35 cellular contexts compared by ENCODE assay signal in the genomic region with DNA sequence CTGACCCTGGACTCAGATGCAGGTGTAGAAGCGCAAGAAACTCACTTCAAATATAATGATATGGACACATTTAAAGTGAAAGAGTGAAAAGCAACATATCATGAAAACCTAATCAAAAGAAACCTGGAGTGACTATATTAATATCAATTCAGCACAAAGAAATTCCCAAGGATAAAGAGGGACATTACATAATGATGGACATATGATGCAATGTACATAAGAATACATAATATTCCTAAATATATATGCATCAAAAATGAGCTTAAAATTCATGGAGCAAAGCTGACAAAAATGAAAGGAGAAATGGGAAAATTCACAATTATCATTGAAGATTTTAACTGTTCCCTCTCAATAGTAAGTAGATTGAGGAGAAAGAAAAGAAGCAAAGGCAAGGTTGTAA. TPM values are rescaled to one million over a fixed set of nuclear protein-coding genes. Genes with fewer than 3 reads are reported as not detected.
"Had no signal": no experiment of that assay in that cellular context is flagged by ENCODE, and none has a peak within 500 bp of the region (broad histone marks: within the 10 kb centered on the region; RNA-seq: fewer than 3 reads in every experiment).

No MANE protein-coding gene starts in this region.

- H3K27me3 ChIP-seq: MG63 had no signal

- H3K9me3 ChIP-seq: MG63 had no signal

- H3K36me3 ChIP-seq: MG63 had no signal

- DNase-seq: Karpas-422, Kasumi-1, MG63, MM.1S, MV-4-11, NCI-H1048, NCI-H1092, NCI-H1092 treated with DMSO at 0.1 percent for 48 hours, NCI-H1105, NCI-H1105 treated with DMSO at 0.1 percent for 48 hours, NCI-H1417, NCI-H1417 treated with DMSO at 0.1 percent for 48 hours, NCI-H1436, NCI-H1436 treated with DMSO at 0.1 percent for 48 hours, NCI-H146, NCI-H1694, NCI-H1694 treated with DMSO at 0.1 percent for 48 hours, NCI-H187, NCI-H187 treated with DMSO at 0.1 percent for 48 hours, NCI-H1930, NCI-H2029, NCI-H2029 treated with DMSO at 0.1 percent for 48 hours, NCI-H2081, NCI-H2081 treated with DMSO at 0.1 percent for 48 hours, NCI-H2107, NCI-H2171, NCI-H2171 treated with DMSO at 0.1 percent for 48 hours, NCI-H2227 treated with DMSO at 0.1 percent for 48 hours, NCI-H226, NCI-H345, NCI-H446, NCI-H446 treated with DMSO at 0.1 percent for 48 hours, NCI-H510A, NCI-H510A treated with DMSO at 0.1 percent for 48 hours had no signal

- H3K4me3 ChIP-seq: MG63 had no signal

RNA-seq across cellular contexts. Expression of gene PTPRR, which starts 24.6 kb away (rescaled TPM):
- total RNA-seq: MCF 10A had no signal
